Comparison of ENCODE assay signal across 8 cellular contexts in the genomic region with DNA sequence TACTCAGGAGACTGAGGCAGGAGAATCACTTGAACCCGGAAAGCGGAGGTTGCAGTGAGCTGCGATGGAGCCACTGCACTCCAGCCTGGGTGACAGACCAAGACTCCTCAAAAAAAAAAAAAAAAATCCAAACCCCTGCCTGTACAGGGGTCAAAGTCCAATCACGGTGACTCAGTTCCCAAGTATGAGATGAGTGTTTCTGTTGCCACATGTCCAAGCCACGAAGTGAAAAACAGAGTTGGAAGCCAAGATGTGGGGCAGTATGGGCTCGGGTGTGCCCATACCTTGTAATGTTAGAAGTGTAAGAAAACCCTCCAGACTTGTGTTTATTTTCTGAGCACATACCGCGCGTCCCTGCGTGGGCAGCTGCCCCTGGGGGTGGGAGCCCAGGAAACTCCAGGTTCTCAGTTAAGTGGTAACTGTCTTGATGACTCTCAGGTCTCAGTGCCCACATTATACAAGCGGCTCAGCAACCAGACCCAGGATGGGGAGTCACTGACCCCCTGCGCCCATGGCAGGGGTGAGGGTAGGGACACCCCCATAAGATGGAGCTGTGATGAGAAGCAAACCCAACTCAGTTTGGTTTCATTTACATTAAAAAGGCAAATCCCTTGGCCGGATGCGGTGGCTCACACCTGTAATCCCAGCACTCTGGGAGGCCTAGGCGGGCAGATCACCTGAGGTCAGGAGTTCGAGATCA.
DNase-seq lines count a peak whose midpoint lies in the region; ATAC-seq and TF ChIP-seq lines count a peak whose summit lies in the region.

No MANE protein-coding gene starts in this region.

- no peaks in the 10 kb centered on the region for H3K9me2 ChIP-seq in OCI-LY1 (ENCODE audit: low read depth, low read length)

- peaks cover 41% of the 10 kb centered on the region for H3K4me1 ChIP-seq in OCI-LY1 (ENCODE audit: insufficient read depth, low read length, severe bottlenecking)

- no peak overlapping the region for H3K4me3 ChIP-seq in GM12865 (ENCODE audit: low read depth, low read length)
- no peak overlapping the region for H3K4me3 ChIP-seq in OCI-LY1 (ENCODE audit: low read depth, low read length, poor library complexity, severe bottlenecking)

- ATAC-seq in HG03139 (IDR thresholded peaks at IDR 0.05; ENCODE audit: unreplicated experiment) (no peak), HG03469 (IDR thresholded peaks at IDR 0.05; ENCODE audit: unreplicated experiment) (no peak)

- H3K4me2 ChIP-seq in OCI-LY1 (ENCODE audit: low read length), result no peak overlapping the region

- H3K36me3 ChIP-seq in OCI-LY1 (ENCODE audit: insufficient read depth, low read length), result peaks cover 10% of the 10 kb centered on the region; the same call in 1 of the 2 replicates

- DNase-seq in GM12865 (ENCODE audit: low read depth) (peak; percentile 93), kidney tubule cell (ENCODE audit: low spot score) (peak; percentile 99), putamen (ENCODE audit: low spot score) (no peak)
- peak; percentile 79 to 80 for DNase-seq in stimulated activated CD8-positive, alpha-beta memory T cell treated with anti-CD3 and anti-CD28 coated beads, Interleukin-15, amount 100 ng/mL, for 48 hours (ENCODE audit: low read depth in 2 of 2)

- H3K27me3 ChIP-seq in OCI-LY1 (ENCODE audit: insufficient read depth, low read length), result no peaks in the 10 kb centered on the region

- H3K9me3 ChIP-seq in OCI-LY1 (ENCODE audit: low read length), result no peaks in the 10 kb centered on the region

- TF ChIP-seq CTCF in GM12865 (IDR thresholded peaks at IDR 0.05; ENCODE audit: insufficient read depth, low read depth, low read length, missing control alignments), result no peak
- no peak for TF ChIP-seq CTCF in OCI-LY1 (IDR thresholded peaks at IDR 0.05; ENCODE audit: low read length)

- no peaks in the 10 kb centered on the region for H3F3A ChIP-seq in OCI-LY1 (ENCODE audit: insufficient read depth, low read length)

- no peaks in the 10 kb centered on the region for H3K79me2 ChIP-seq in OCI-LY1 (ENCODE audit: insufficient read depth, low read length)

- H2AFZ ChIP-seq in OCI-LY1 (ENCODE audit: low read length), result no peak overlapping the region

- no peak overlapping the region for H3K9ac ChIP-seq in OCI-LY1 (ENCODE audit: low read length)

- no peaks in the 10 kb centered on the region for H4K20me1 ChIP-seq in OCI-LY1 (ENCODE audit: insufficient read depth, low read length)

- H3K27ac ChIP-seq in OCI-LY1 (ENCODE audit: low read depth, low read length, poor library complexity, severe bottlenecking), result peak overlapping the region; percentile 66
- peak overlapping the region; percentile 93 for H3K27ac ChIP-seq in angular gyrus (ENCODE audit: low read depth, low read length)
